In genomic region chr1:54046671-54047383, GRCh38 we compare ENCODE assay signal across 14 cellular contexts. TPM values are rescaled to one million over a fixed set of nuclear protein-coding genes. Genes with fewer than 3 reads are reported as not detected.
A peak's percentile ranks its signal among the peaks of the same experiment; 100 is the strongest.
DNase-seq lines count a peak whose midpoint lies in the region; ATAC-seq and TF ChIP-seq lines count a peak whose summit lies in the region.
"Had no signal": no experiment of that assay in that cellular context is flagged by ENCODE, and none has a peak within 500 bp of the region (broad histone marks: within the 10 kb centered on the region; RNA-seq: fewer than 3 reads in every experiment).

No MANE protein-coding gene starts in this region.

- peaks cover 61% of the 10 kb centered on the region for H3K79me2 ChIP-seq in OCI-LY7 (ENCODE audit: insufficient read depth, low read depth, low read length)

- H3K27me3 Mint-ChIP-seq in activated CD4-positive, alpha-beta T cell treated with anti-CD3 and anti-CD28 coated beads, Interleukin-2, amount 10 ng/mL, durations not matched to agents 24 days and 14 days, result no peaks in the 10 kb centered on the region
- H3K27me3 Mint-ChIP-seq in dendritic cell treated with granulocyte-macrophage colony-stimulating factor and Interleukin-4, amounts not matched to agents 40 ng/mL and 50 ng/mL, for 4 days, result no peaks in the 10 kb centered on the region

- WGBS in sigmoid colon, 2 donors, result 60 to 79% methylated on average over 7 of the region's 7 CpGs

- peak overlapping the region; percentile 10 for H3K27ac Mint-ChIP-seq in activated CD4-positive, alpha-beta T cell treated with anti-CD3 and anti-CD28 coated beads, Interleukin-2, amount 10 ng/mL, durations not matched to agents 24 days and 14 days
- peak overlapping the region; percentile 25 for H3K27ac Mint-ChIP-seq in dendritic cell treated with granulocyte-macrophage colony-stimulating factor and Interleukin-4, amounts not matched to agents 40 ng/mL and 50 ng/mL, for 4 days

- no peaks in the 10 kb centered on the region for H3K9me3 Mint-ChIP-seq in activated CD4-positive, alpha-beta T cell treated with anti-CD3 and anti-CD28 coated beads, Interleukin-2, amount 10 ng/mL, durations not matched to agents 24 days and 14 days
- no peaks in the 10 kb centered on the region for H3K9me3 Mint-ChIP-seq in dendritic cell treated with granulocyte-macrophage colony-stimulating factor and Interleukin-4, amounts not matched to agents 40 ng/mL and 50 ng/mL, for 4 days

- peak overlapping the region; percentile 51; the same call in 1 of the 2 replicates for H3K4me2 ChIP-seq in OCI-LY7 (ENCODE audit: low read length)
- H3K4me2 ChIP-seq: KMS-11 had no signal

- CTCF ChIA-PET in OCI-LY7 (lab: Charles Lee; ENCODE audit: unreplicated experiment), result no interaction called here

- TF ChIP-seq POLR2A in sigmoid colon (IDR thresholded peaks at IDR 0.05), result no peak

- H4K20me1 ChIP-seq in OCI-LY7 (ENCODE audit: insufficient read depth, low read length), result peaks cover 16% of the 10 kb centered on the region; the same call in 1 of the 2 replicates

- peaks cover 10% of the 10 kb centered on the region for H3K4me1 Mint-ChIP-seq in activated CD4-positive, alpha-beta T cell treated with anti-CD3 and anti-CD28 coated beads, Interleukin-2, amount 10 ng/mL, durations not matched to agents 24 days and 14 days
- H3K4me1 Mint-ChIP-seq in dendritic cell treated with granulocyte-macrophage colony-stimulating factor and Interleukin-4, amounts not matched to agents 40 ng/mL and 50 ng/mL, for 4 days (ENCODE audit: low read depth), result peaks cover 10% of the 10 kb centered on the region

- H3K27me3 ChIP-seq in sigmoid colon, result no peaks in the 10 kb centered on the region
- H3K27me3 ChIP-seq: transverse colon had no signal

- peaks cover 31% of the 10 kb centered on the region for H3K36me3 Mint-ChIP-seq in activated CD4-positive, alpha-beta T cell treated with anti-CD3 and anti-CD28 coated beads, Interleukin-2, amount 10 ng/mL, durations not matched to agents 24 days and 14 days (ENCODE audit: low read depth)
- H3K36me3 Mint-ChIP-seq in dendritic cell treated with granulocyte-macrophage colony-stimulating factor and Interleukin-4, amounts not matched to agents 40 ng/mL and 50 ng/mL, for 4 days (ENCODE audit: low read depth), result peaks cover 41% of the 10 kb centered on the region

- DNase-seq in activated CD4-positive, alpha-beta T cell treated with anti-CD3 and anti-CD28 coated beads, Interleukin-2, amount 10 ng/mL, durations not matched to agents 24 days and 14 days, result no peak
- no peak for DNase-seq in activated CD4-positive, alpha-beta T cell treated with anti-CD3 and anti-CD28 coated beads for 4 hours
- DNase-seq in OCI-LY7 (ENCODE audit: low spot score), result no peak
- DNase-seq in substantia nigra (lab: John Stamatoyannopoulos, UW), result no peak
- DNase-seq in islet precursor cell, result no peak
- DNase-seq in sigmoid colon, result no peak
- DNase-seq: DMS153, right cardiac atrium, transverse colon had no signal

- TF ChIP-seq EP300 in sigmoid colon (IDR thresholded peaks at IDR 0.05), result no peak

- ATAC-seq in HG02840 (IDR thresholded peaks at IDR 0.05; ENCODE audit: low FRiP score, unreplicated experiment), result no peak
- ATAC-seq: HCT116, right cardiac atrium had no signal

- intact Hi-C loops in activated CD4-positive, alpha-beta T cell treated with anti-CD3 and anti-CD28 coated beads, Interleukin-2, amount 10 ng/mL, durations not matched to agents 24 days and 14 days (cut with micrococcal nuclease), result no loop called here
- intact Hi-C loops in OCI-LY7 (cut with micrococcal nuclease; ENCODE audit: unreplicated experiment), result no loop called here
- intact Hi-C loops in dendritic cell treated with granulocyte-macrophage colony-stimulating factor and Interleukin-4, amounts not matched to agents 40 ng/mL and 50 ng/mL, for 4 days (cut with micrococcal nuclease), result no loop called here
- intact Hi-C loops in sigmoid colon (cut with DNase I), result no loop called here

- H3K4me1 ChIP-seq in OCI-LY7 (ENCODE audit: insufficient read depth, low read length, poor library complexity, severe bottlenecking), result peaks cover 31% of the 10 kb centered on the region
- peaks cover 0 to 61% (median 51%) of the 10 kb centered on the region in 4 donors for H3K4me1 ChIP-seq in sigmoid colon

- no peak for TF ChIP-seq CTCF in OCI-LY7 (conservative IDR thresholded peaks at IDR 0.05; ENCODE audit: low read length)
- TF ChIP-seq CTCF in sigmoid colon (IDR thresholded peaks at IDR 0.05), result no peak

- peak overlapping the region; percentile 13 for H3K27ac ChIP-seq in OCI-LY7 (ENCODE audit: low read depth, low read length, poor library complexity, severe bottlenecking)
- peak overlapping the region; percentile 79 for H3K27ac ChIP-seq in substantia nigra (ENCODE audit: low read depth, low read length, poor library complexity, severe bottlenecking)
- no peak overlapping the region for H3K27ac ChIP-seq in sigmoid colon
- H3K27ac ChIP-seq: KMS-11, transverse colon had no signal

- H3K4me3 ChIP-seq in OCI-LY7 (ENCODE audit: low read depth, low read length, poor library complexity, severe bottlenecking), result no peak overlapping the region
- no peak overlapping the region for H3K4me3 ChIP-seq in sigmoid colon
- H3K4me3 ChIP-seq: transverse colon had no signal

- no peak overlapping the region for H3K4me3 Mint-ChIP-seq in activated CD4-positive, alpha-beta T cell treated with anti-CD3 and anti-CD28 coated beads, Interleukin-2, amount 10 ng/mL, durations not matched to agents 24 days and 14 days
- H3K4me3 Mint-ChIP-seq in dendritic cell treated with granulocyte-macrophage colony-stimulating factor and Interleukin-4, amounts not matched to agents 40 ng/mL and 50 ng/mL, for 4 days, result no peak overlapping the region

- H3K9me2 ChIP-seq in OCI-LY7 (ENCODE audit: insufficient read depth, low read length), result no peaks in the 10 kb centered on the region

- no peak overlapping the region for H2AFZ ChIP-seq in OCI-LY7 (ENCODE audit: low read length)

- POLR2A ChIA-PET in OCI-LY7 (lab: Charles Lee), result no interaction called here

- BruUV-seq in OCI-LY7 (replicated peaks; lab: Mats Ljungman, UMichigan), result no TSS peak

- H3K36me3 ChIP-seq in OCI-LY7 (ENCODE audit: insufficient read depth, low read length), result peaks cover 32% of the 10 kb centered on the region
- H3K36me3 ChIP-seq in sigmoid colon, result peaks cover 0 to 22% (median 17%) of the 10 kb centered on the region in 4 donors

- H3K9me3 ChIP-seq in OCI-LY7 (ENCODE audit: low read length), result no peaks in the 10 kb centered on the region
- H3K9me3 ChIP-seq in sigmoid colon, result no peaks in the 10 kb centered on the region
- H3K9me3 ChIP-seq: transverse colon had no signal

RNA-seq across cellular contexts. Expression of gene TMEM59, which starts 6.2 kb away (rescaled TPM):
- total RNA-seq in activated CD4-positive, alpha-beta T cell treated with anti-CD3 and anti-CD28 coated beads, Interleukin-2, amount 10 ng/mL, durations not matched to agents 24 days and 14 days, result 99.3 and 127 TPM in 2 replicates
- total RNA-seq in OCI-LY7 (2014; rRNA removed; shearing (Covaris generic)), result 74.5 and 76.7 TPM in 2 replicates
- 94.5 and 95.4 TPM in 2 replicates for total RNA-seq in OCI-LY7 (2022)
- total RNA-seq in sigmoid colon, result 100 to 1,000 TPM; 114 to 299 (median 237) TPM
- polyA plus RNA-seq in sigmoid colon, result 100 to 1,000 TPM; 160 to 268 (median 187) TPM

RNA-seq across cellular contexts. Expression of gene TCEANC2, which starts 6.6 kb away (rescaled TPM):
- 10.0 and 11.6 TPM in 2 replicates for total RNA-seq in activated CD4-positive, alpha-beta T cell treated with anti-CD3 and anti-CD28 coated beads, Interleukin-2, amount 10 ng/mL, durations not matched to agents 24 days and 14 days
- total RNA-seq in OCI-LY7 (2014; rRNA removed; shearing (Covaris generic)), result 4.9 and 5.1 TPM in 2 replicates
- total RNA-seq in OCI-LY7 (2022), result 9.5 and 10.4 TPM in 2 replicates
- total RNA-seq in sigmoid colon, result 1 to 10 TPM; 6.1 to 6.9 (median 6.6) TPM
- 1 to 10 TPM; 1.8 to 3.6 (median 2.3) TPM for polyA plus RNA-seq in sigmoid colon

RNA-seq across cellular contexts. Expression of gene LDLRAD1, which starts 28.8 kb away (rescaled TPM):
- not detected in 2 replicates for total RNA-seq in activated CD4-positive, alpha-beta T cell treated with anti-CD3 and anti-CD28 coated beads, Interleukin-2, amount 10 ng/mL, durations not matched to agents 24 days and 14 days
- not detected in 2 replicates for total RNA-seq in OCI-LY7 (2014; rRNA removed; shearing (Covaris generic))
- not detected in 2 replicates for total RNA-seq in OCI-LY7 (2022)
- not detected for total RNA-seq in sigmoid colon
- polyA plus RNA-seq in sigmoid colon, result not detected
- total RNA-seq: A673, right cardiac atrium, transverse colon had no signal
- polyA plus RNA-seq: right cardiac atrium had no signal

Comparison
In these comparisons a context has a peak if more than half of its experiments do, and no peak if none do; other contexts are left out.
1. H3K27ac ChIP-seq: peak in OCI-LY7 (single experiment) and substantia nigra (single experiment); none in sigmoid colon (0 of 4).